8 cellular contexts compared by ENCODE assay signal in the genomic region with DNA sequence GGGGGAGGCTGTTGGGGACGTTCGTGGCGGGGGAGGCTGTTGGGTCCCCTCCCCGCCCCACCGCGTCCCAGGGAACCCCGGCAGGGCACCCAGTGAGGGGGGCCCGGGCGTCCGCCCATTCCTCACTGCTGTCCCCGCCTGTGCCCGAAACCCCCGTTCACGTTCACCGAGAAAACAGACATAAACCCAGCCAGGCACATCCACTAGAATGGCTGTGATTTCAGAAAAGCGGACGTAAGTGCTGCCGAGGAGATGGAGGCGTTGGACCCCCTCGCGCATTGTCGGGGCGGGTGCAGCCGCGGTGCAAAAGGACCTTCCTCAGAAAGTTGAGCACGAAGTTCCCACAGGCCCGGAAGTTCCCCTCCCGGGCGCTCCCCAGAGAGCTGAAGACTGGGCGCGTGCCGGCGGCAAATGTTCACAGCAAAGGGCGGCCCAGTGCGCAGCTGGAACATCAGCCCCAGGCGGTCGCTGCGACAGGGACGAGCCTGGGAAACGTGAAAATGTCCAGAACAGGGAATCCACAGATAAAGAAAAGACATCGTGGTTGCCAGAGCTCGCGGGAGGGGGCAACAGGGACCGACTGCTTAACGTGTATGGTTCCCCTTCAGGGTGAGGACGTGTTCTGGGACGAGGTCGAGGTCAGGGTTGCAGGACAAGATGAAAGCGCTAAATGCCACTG. TPM values are rescaled to one million over a fixed set of nuclear protein-coding genes. Genes with fewer than 3 reads are reported as not detected.
A peak's percentile ranks its signal among the peaks of the same experiment; 100 is the strongest.
DNase-seq lines count a peak whose midpoint lies in the region; ATAC-seq and TF ChIP-seq lines count a peak whose summit lies in the region.

No MANE protein-coding gene starts in this region.

- no peak for ATAC-seq in HG02642 (IDR thresholded peaks at IDR 0.05; ENCODE audit: poor library complexity, unreplicated experiment)
- no peak for ATAC-seq in GM18861 (IDR thresholded peaks at IDR 0.05; ENCODE audit: unreplicated experiment)
- ATAC-seq in GM21576 (IDR thresholded peaks at IDR 0.05; ENCODE audit: unreplicated experiment), result no peak

- H3K9ac ChIP-seq in fibroblast of lung (ENCODE audit: insufficient read depth, low read length) (peak overlapping the region; percentile 1), parathyroid adenoma (no peak overlapping the region)

- H3K4me1 ChIP-seq in fibroblast of lung (ENCODE audit: control insufficient read depth, extremely low read depth, insufficient read depth, low read length) (peaks cover 8% of the 10 kb centered on the region), parathyroid adenoma (no peaks in the 10 kb centered on the region)

- H3K27me3 ChIP-seq in fibroblast of lung (ENCODE audit: control insufficient read depth, insufficient read depth, low read length) (peaks cover under 1% of the 10 kb centered on the region), parathyroid adenoma (ENCODE audit: control insufficient read depth, insufficient read depth, low read length) (no peaks in the 10 kb centered on the region)

- H3K36me3 ChIP-seq in fibroblast of lung (ENCODE audit: control insufficient read depth, insufficient read depth, low read length) (no peaks in the 10 kb centered on the region), parathyroid adenoma (ENCODE audit: control insufficient read depth, insufficient read depth, low read length) (no peaks in the 10 kb centered on the region)

- H3K4me2 ChIP-seq in fibroblast of lung (ENCODE audit: extremely low read depth, insufficient read depth, low read length) (peak overlapping the region; percentile 48), parathyroid adenoma (ENCODE audit: low read length) (peak overlapping the region; percentile 51)

- H3K27ac ChIP-seq in VCaP, result peak overlapping the region; percentile 78
- no peak overlapping the region for H3K27ac ChIP-seq in fibroblast of lung (ENCODE audit: insufficient read depth, low read length)
- H3K27ac ChIP-seq in parathyroid adenoma, result no peak overlapping the region

- H2AFZ ChIP-seq in fibroblast of lung (ENCODE audit: low read length), result no peak overlapping the region
- no peak overlapping the region for H2AFZ ChIP-seq in parathyroid adenoma

- TF ChIP-seq CTCF in VCaP (conservative IDR thresholded peaks at IDR 0.05), result no peak
- no peak for TF ChIP-seq CTCF in fibroblast of lung (conservative IDR thresholded peaks at IDR 0.05 in 1 of 2, IDR thresholded peaks at IDR 0.05 in 1 of 2; ENCODE audit: low read depth in 1 of 2, low read length in 2 of 2)
- no peak for TF ChIP-seq CTCF in parathyroid adenoma (IDR thresholded peaks at IDR 0.05)

- H3K79me2 ChIP-seq in fibroblast of lung (ENCODE audit: control insufficient read depth, insufficient read depth, low read length), result no peaks in the 10 kb centered on the region
- H3K79me2 ChIP-seq in parathyroid adenoma, result no peaks in the 10 kb centered on the region

- H4K20me1 ChIP-seq in fibroblast of lung (ENCODE audit: control insufficient read depth, extremely low read depth, insufficient read depth, low read length), result no peaks in the 10 kb centered on the region

- no peaks in the 10 kb centered on the region for H3K9me3 ChIP-seq in fibroblast of lung (ENCODE audit: control insufficient read depth, insufficient read depth, low read depth, low read length)
- no peaks in the 10 kb centered on the region for H3K9me3 ChIP-seq in parathyroid adenoma (ENCODE audit: control insufficient read depth, low read length)

- H3K4me3 ChIP-seq in fibroblast of lung (replicated peaks in 1 of 4; ENCODE audit: control extremely low read depth in 1 of 4, insufficient read depth in 1 of 4, low read depth in 3 of 4, low read length in 4 of 4) (peak overlapping the region in 2 of 4 experiments; percentile 38 to 48), parathyroid adenoma (ENCODE audit: low read depth, low read length) (no peak overlapping the region)

- DNase-seq in stimulated activated CD4-positive, alpha-beta T cell treated with anti-CD3 and anti-CD28 coated beads, Interleukin-2, amount 100 ng/mL, for 24 hours, result peak; percentile 25 to 29
- no peak for DNase-seq in stimulated activated CD4-positive, alpha-beta T cell treated with anti-CD3 and anti-CD28 coated beads, Interleukin-2, amount 100 ng/mL, for 48 hours
- peak; percentile 21 to 47 for DNase-seq in fibroblast of lung (ENCODE audit: low read depth in 2 of 2)

RNA-seq across cellular contexts. Expression of a gene that starts 18.5 kb away (rescaled TPM):
- 3.8 and 7.7 TPM in 2 replicates for total RNA-seq in fibroblast of lung
- 0.40 and 0.47 TPM in 2 replicates for polyA plus RNA-seq in fibroblast of lung
- polyA plus RNA-seq in fibroblast of lung (2012), result 0.98 and 1.0 TPM in 2 replicates
- 0.51 TPM in 1 of 2 replicates, not detected in the other for polyA minus RNA-seq in fibroblast of lung (ENCODE audit: low replicate concordance)

RNA-seq across cellular contexts. Expression of a gene that starts 53.8 kb away (rescaled TPM):
- 61.1 and 61.9 TPM in 2 replicates for total RNA-seq in fibroblast of lung
- 34.1 and 62.0 TPM in 2 replicates for polyA plus RNA-seq in fibroblast of lung
- 47.9 and 88.2 TPM in 2 replicates for polyA plus RNA-seq in fibroblast of lung (2012)
- polyA minus RNA-seq in fibroblast of lung (ENCODE audit: low replicate concordance), result 64.8 and 117 TPM in 2 replicates

RNA-seq across cellular contexts. Expression of a gene that starts 55.2 kb away (rescaled TPM):
- 5.6 and 7.4 TPM in 2 replicates for total RNA-seq in fibroblast of lung
- 4.7 and 6.1 TPM in 2 replicates for polyA plus RNA-seq in fibroblast of lung
- 5.9 and 7.5 TPM in 2 replicates for polyA plus RNA-seq in fibroblast of lung (2012)
- 1.6 and 4.1 TPM in 2 replicates for polyA minus RNA-seq in fibroblast of lung (ENCODE audit: low replicate concordance)

Comparison
In these comparisons a context has a peak if more than half of its experiments do, and no peak if none do; other contexts are left out.
1. DNase-seq: peak in stimulated activated CD4-positive, alpha-beta T cell treated with anti-CD3 and anti-CD28 coated beads, Interleukin-2, amount 100 ng/mL, for 24 hours (2 of 2) and fibroblast of lung (2 of 2); none in stimulated activated CD4-positive, alpha-beta T cell treated with anti-CD3 and anti-CD28 coated beads, Interleukin-2, amount 100 ng/mL, for 48 hours (0 of 2).